ENCODE assay signal across 8 cellular contexts in the genomic region with DNA sequence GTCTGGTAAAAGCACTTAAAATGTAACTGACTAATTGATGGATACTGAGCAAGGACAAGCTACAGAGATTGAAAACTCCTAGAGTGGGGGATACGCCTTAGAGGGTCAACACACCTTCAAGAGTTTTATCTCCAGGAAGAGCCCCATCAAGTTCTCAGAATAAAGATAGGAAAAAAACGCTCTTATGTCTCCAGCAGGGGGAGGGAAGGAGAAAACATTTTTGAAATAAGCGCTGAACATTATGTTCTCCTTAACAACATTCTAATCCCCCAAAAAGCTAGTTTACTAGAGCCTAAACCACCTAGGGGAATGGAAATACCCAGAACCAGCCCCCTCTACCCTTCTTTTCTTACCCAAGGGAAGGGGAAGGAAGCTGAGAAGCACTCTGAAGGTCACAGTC.
A peak's percentile ranks its signal among the peaks of the same experiment; 100 is the strongest.
DNase-seq lines count a peak whose midpoint lies in the region; ATAC-seq, FAIRE-seq and TF ChIP-seq lines count a peak whose summit lies in the region.
"Not testable (repeated sequence)": the region's sequence is repeated elsewhere in the genome, so short reads cannot be mapped to it uniquely, and the experiment has no call there.

No MANE protein-coding gene starts in this region.

- not testable (repeated sequence) for H3K9me3 ChIP-seq in GM23248 (ENCODE audit: low read depth); Karpas-422 (ENCODE audit: low read length); K562 (replicated peaks; ENCODE audit: control insufficient read depth, insufficient read depth, low read depth, low read length); endodermal cell (ENCODE audit: control insufficient read depth, low read length); gastroesophageal sphincter

- BruUV-seq in K562 (replicated peaks; lab: Mats Ljungman, UMichigan): not testable (repeated sequence)

- not testable (repeated sequence) for FAIRE-seq in K562 (lab: Jason Lieb, UNC)

- POLR2A ChIA-PET in K562 (lab: Yijun Ruan, JAX): not testable (repeated sequence)

- WGBS in GM23248 (ENCODE audit: low coverage in 1 of 2, low lambda C conversion rate in 2 of 2, missing lambda C conversion rate in 2 of 2), 2 experiments: 38 to 40% methylated on average over 3 of the region's 3 CpGs
- 0% methylated on average over 1 of the region's 3 CpGs for WGBS in K562 (ENCODE audit: insufficient coverage, low coverage, missing lambda C conversion rate)
- no CpG with 5 or more reads among the region's 3 CpGs for WGBS in endodermal cell (ENCODE audit: insufficient coverage in 1 of 2, insufficient read length in 1 of 2), 2 experiments
- 70 to 83% methylated on average over 1 to 2 of the region's 3 CpGs for WGBS in gastroesophageal sphincter (ENCODE audit: low coverage in 1 of 2), 2 donors

- H4K20me1 ChIP-seq in GM23248 (ENCODE audit: insufficient read depth); Karpas-422 (ENCODE audit: insufficient read depth, low read depth, low read length); K562 (replicated peaks; ENCODE audit: control insufficient read depth, insufficient read depth, low read length): not testable (repeated sequence)

- H3K9me1 ChIP-seq in K562 (ENCODE audit: control insufficient read depth, insufficient read depth, low read length): not testable (repeated sequence)

- not testable (repeated sequence) for H3F3A ChIP-seq in GM23248 (ENCODE audit: insufficient read depth)

- H3K27ac ChIP-seq in C4-2B; GM23248; Karpas-422 (ENCODE audit: low read length); K562 (ENCODE audit: extremely low read depth, low read depth, low read length); endodermal cell (ENCODE audit: low read depth, low read length): not testable (repeated sequence)
- H3K27ac ChIP-seq in gastroesophageal sphincter: peak overlapping the region in 1 of 4 donors; percentile 16

- H3K4me2 ChIP-seq in GM23248 (ENCODE audit: unreplicated experiment); Karpas-422 (ENCODE audit: low read depth, low read length, poor library complexity, severe bottlenecking); K562 (ENCODE audit: insufficient read depth, low read length): not testable (repeated sequence)

- H3K36me3 ChIP-seq in GM23248 (ENCODE audit: low read depth); Karpas-422 (ENCODE audit: insufficient read depth, low read length); K562 (ENCODE audit: control insufficient read depth, insufficient read depth, low read length); endodermal cell (ENCODE audit: control insufficient read depth, insufficient read depth, low read length); gastroesophageal sphincter: not testable (repeated sequence)

- not testable (repeated sequence) for H2AFZ ChIP-seq in GM23248; Karpas-422 (ENCODE audit: low read length); K562 (ENCODE audit: low read depth, low read length)

- ATAC-seq in K562: peak; percentile 57
- ATAC-seq in gastroesophageal sphincter: peak; percentile 28

- not testable (repeated sequence) for H3K9me3 Mint-ChIP-seq in endodermal cell; osteocyte (ENCODE audit: unreplicated experiment)

- not testable (repeated sequence) for TF ChIP-seq EP300 in K562 (IDR thresholded peaks at IDR 0.05; ENCODE audit: low read length); gastroesophageal sphincter (IDR thresholded peaks at IDR 0.05)

- TF ChIP-seq RAD21 in K562 (CRISPR knock-in tag; conservative IDR thresholded peaks at IDR 0.05 in 1 of 2, IDR thresholded peaks at IDR 0.05 in 1 of 2): not testable (repeated sequence)

- not testable (repeated sequence) for TF ChIP-seq POLR2A in K562 (conservative IDR thresholded peaks at IDR 0.05); gastroesophageal sphincter (IDR thresholded peaks at IDR 0.05)

- not testable (repeated sequence) for H3K79me2 ChIP-seq in GM23248 (ENCODE audit: insufficient read depth); Karpas-422 (ENCODE audit: low read length); K562 (ENCODE audit: control insufficient read depth, insufficient read depth, low read length)

- H3K4me3 ChIP-seq in GM23248; Karpas-422 (ENCODE audit: low read length); K562; endodermal cell (ENCODE audit: low read length); gastroesophageal sphincter: not testable (repeated sequence)

- CTCF ChIA-PET in K562 (lab: Yijun Ruan, JAX; ENCODE audit: low intra/inter-chr PET ratio): not testable (repeated sequence)

- H3K4me3 Mint-ChIP-seq in endodermal cell; osteocyte (ENCODE audit: unreplicated experiment): not testable (repeated sequence)

- DNase-seq in GM23248: peak; percentile 0
- peak; percentile 39 for DNase-seq in Karpas-422
- DNase-seq in RKO (ENCODE audit: low spot score): peak; percentile 0
- DNase-seq in K562 (ENCODE audit: extremely low read depth in 1 of 4, low spot score in 3 of 4); osteocyte (ENCODE audit: extremely low spot score, unreplicated experiment): not testable (repeated sequence)
- DNase-seq in endodermal cell: peak; percentile 14

- H3K27me3 ChIP-seq in GM23248 (replicated peaks; ENCODE audit: insufficient read depth); Karpas-422 (ENCODE audit: low read length); K562 (ENCODE audit: control insufficient read depth in 2 of 2, insufficient read depth in 2 of 2, low read length in 2 of 2); endodermal cell (ENCODE audit: control insufficient read depth, insufficient read depth, low read length, poor library complexity, severe bottlenecking); gastroesophageal sphincter: not testable (repeated sequence)

- intact Hi-C loops in K562 (cut with micrococcal nuclease): not testable (repeated sequence)

- TF ChIP-seq CTCF in C4-2B (conservative IDR thresholded peaks at IDR 0.05) (peak; percentile 11), endodermal cell (conservative IDR thresholded peaks at IDR 0.05) (peak; percentile 56), osteocyte (IDR thresholded peaks at IDR 0.05) (peak; percentile 30)
- not testable (repeated sequence) for TF ChIP-seq CTCF in K562 (IDR thresholded peaks at IDR 0.05 in 2 of 3, conservative IDR thresholded peaks at IDR 0.05 in 1 of 3; ENCODE audit: insufficient read depth in 2 of 3, low read depth in 1 of 3, low read length in 3 of 3); gastroesophageal sphincter (IDR thresholded peaks at IDR 0.05)

- H3K4me1 Mint-ChIP-seq in endodermal cell; osteocyte (ENCODE audit: unreplicated experiment): not testable (repeated sequence)

- H3K9me2 ChIP-seq in GM23248 (ENCODE audit: insufficient read depth); Karpas-422 (replicated peaks; ENCODE audit: insufficient read depth, low read length): not testable (repeated sequence)

- not testable (repeated sequence) for H3K27me3 Mint-ChIP-seq in endodermal cell (ENCODE audit: insufficient read depth); osteocyte (ENCODE audit: unreplicated experiment)

- not testable (repeated sequence) for H3K36me3 Mint-ChIP-seq in endodermal cell (ENCODE audit: low read depth); osteocyte (ENCODE audit: unreplicated experiment)

- not testable (repeated sequence) for H3K27ac Mint-ChIP-seq in endodermal cell; osteocyte (ENCODE audit: unreplicated experiment)

- in situ Hi-C loops in GM23248 (cut with MboI); K562 (cut with MboI): not testable (repeated sequence)

- H3K9ac ChIP-seq in GM23248; Karpas-422 (ENCODE audit: low read length); K562 (ENCODE audit: insufficient read depth in 1 of 2, low read depth in 2 of 2, low read length in 2 of 2); endodermal cell (ENCODE audit: extremely low read depth, low read length, poor library complexity, severe bottlenecking): not testable (repeated sequence)

- not testable (repeated sequence) for H3K4me1 ChIP-seq in GM23248 (ENCODE audit: insufficient read depth); Karpas-422 (ENCODE audit: low read length); K562 (replicated peaks in 1 of 2; ENCODE audit: control insufficient read depth in 2 of 2, insufficient read depth in 2 of 2, low read length in 2 of 2); endodermal cell (ENCODE audit: control insufficient read depth, insufficient read depth, low read length); gastroesophageal sphincter
